ENCODE assay signal across 19 cellular contexts in the genomic region with DNA sequence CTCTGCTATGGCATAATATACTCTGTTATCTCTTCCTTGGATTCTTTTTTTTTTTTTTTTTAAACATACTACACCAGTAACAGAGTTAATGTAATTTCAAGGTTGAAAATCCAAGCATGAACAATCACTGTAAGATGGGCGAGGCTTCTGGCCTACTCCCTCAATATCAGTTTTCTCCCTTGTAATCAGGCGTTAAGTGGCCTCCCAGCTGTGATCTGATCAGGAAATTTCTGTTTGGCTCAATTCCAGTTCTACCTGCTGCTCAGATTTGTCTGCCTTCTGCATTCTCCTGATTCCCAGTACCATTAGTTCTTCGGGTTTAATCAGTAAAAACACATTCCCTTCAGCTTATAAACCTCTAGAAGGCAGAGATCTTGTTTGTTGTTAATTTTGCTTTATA. TPM values are rescaled to one million over a fixed set of nuclear protein-coding genes. Genes with fewer than 3 reads are reported as not detected.
DNase-seq lines count a peak whose midpoint lies in the region; ATAC-seq and TF ChIP-seq lines count a peak whose summit lies in the region.
"Had no signal": no experiment of that assay in that cellular context is flagged by ENCODE, and none has a peak within 500 bp of the region (broad histone marks: within the 10 kb centered on the region; RNA-seq: fewer than 3 reads in every experiment).

No MANE protein-coding gene starts in this region.

- H3K4me3 ChIP-seq in hepatocyte: no peak overlapping the region
- H3K4me3 ChIP-seq: GM12878, heart left ventricle, Peyer's patch had no signal

- H2AFZ ChIP-seq in hepatocyte: no peak overlapping the region

- no peaks in the 10 kb centered on the region for H3K9me2 ChIP-seq in hepatocyte (replicated peaks; ENCODE audit: insufficient read depth)

- H3K4me1 ChIP-seq in hepatocyte (ENCODE audit: insufficient read depth): peaks cover 13% of the 10 kb centered on the region

- no peaks in the 10 kb centered on the region for H3K9me3 ChIP-seq in hepatocyte (ENCODE audit: low read depth)
- H3K9me3 ChIP-seq: heart left ventricle, Peyer's patch had no signal

- peaks cover 96% of the 10 kb centered on the region for H3K79me2 ChIP-seq in hepatocyte

- H3K36me3 ChIP-seq in hepatocyte (replicated peaks; ENCODE audit: insufficient read depth, low read depth): no peaks in the 10 kb centered on the region
- H3K36me3 ChIP-seq: heart left ventricle, Peyer's patch had no signal

- no peak for ATAC-seq in HG03175 (IDR thresholded peaks at IDR 0.05; ENCODE audit: unreplicated experiment)
- ATAC-seq: GM12878, T-helper 17 cell had no signal

- no peak for TF ChIP-seq CTCF in hepatocyte (IDR thresholded peaks at IDR 0.05; ENCODE audit: poor library complexity)

- no peaks in the 10 kb centered on the region for H3K27me3 ChIP-seq in hepatocyte
- H3K27me3 ChIP-seq: heart left ventricle, Peyer's patch had no signal

- peaks cover 18% of the 10 kb centered on the region for H4K20me1 ChIP-seq in hepatocyte (ENCODE audit: insufficient read depth, poor library complexity, severe bottlenecking)

- H3K27ac ChIP-seq in hepatocyte: no peak overlapping the region
- H3K27ac ChIP-seq: Peyer's patch had no signal

- no peak overlapping the region for H3K4me2 ChIP-seq in hepatocyte

- peak; percentile 65 for DNase-seq in DMS 273 (lab: John Stamatoyannopoulos, UW; ENCODE audit: unreplicated experiment)
- peak; percentile 28 for DNase-seq in NCI-H128 (lab: John Stamatoyannopoulos, UW; ENCODE audit: unreplicated experiment)
- DNase-seq in NCI-H524 (lab: John Stamatoyannopoulos, UW): peak; percentile 63 to 91
- DNase-seq in hepatocyte (ENCODE audit: low spot score): peak; percentile 23
- no peak for DNase-seq in NCI-H526 (lab: John Stamatoyannopoulos, UW)
- no peak for DNase-seq in mesenteric fat pad (ENCODE audit: low spot score)
- no peak for DNase-seq in Ammon's horn (ENCODE audit: low spot score)
- DNase-seq: activated CD4-positive, alpha-beta T cell treated with anti-CD3 and anti-CD28 coated beads for 4 hours; activated T-cell treated with anti-CD3 and anti-CD28 coated beads, Interleukin-2, amount 50 U/mL, for 72 hours; AML-193; EL; Peyer's patch; right cardiac atrium; stimulated activated CD4-positive, alpha-beta T cell treated with anti-CD3 and anti-CD28 coated beads, Interleukin-4, amount 100 ng/mL, for 1 hour; T-helper 17 cell had no signal

- WGBS in hepatocyte (ENCODE audit: low lambda C conversion rate, missing lambda C conversion rate): 55% methylated on average over 3 of the region's 3 CpGs

RNA-seq across cellular contexts. Expression of a gene that starts 18.6 kb away (rescaled TPM):
- total RNA-seq in hepatocyte: 35.9 and 36.4 TPM in 2 replicates
- 17.3 and 20.7 TPM in 2 replicates for polyA plus RNA-seq in hepatocyte
- total RNA-seq in mesenteric fat pad: 35.1 TPM

RNA-seq across cellular contexts. Expression of a gene that starts 38.4 kb away (rescaled TPM):
- total RNA-seq in hepatocyte (2.0 TPM in 1 of 2 replicates, not detected in the other), mesenteric fat pad (5.6 TPM)
- polyA plus RNA-seq in hepatocyte: 0.36 and 0.81 TPM in 2 replicates
- total RNA-seq: neural crest cell had no signal

Comparison
In these comparisons a context has a peak if more than half of its experiments do, and no peak if none do; other contexts are left out.
1. DNase-seq: peak in DMS 273 (single experiment), NCI-H128 (single experiment), NCI-H524 (2 of 2) and hepatocyte (single experiment); none in NCI-H526 (0 of 2), mesenteric fat pad (single experiment) and Ammon's horn (single experiment).